Comparison of ENCODE assay signal across 28 cellular contexts in genomic region chr14:55267816-55268215, GRCh38. TPM values are rescaled to one million over a fixed set of nuclear protein-coding genes. Genes with fewer than 3 reads are reported as not detected.
DNase-seq lines count a peak whose midpoint lies in the region; ATAC-seq and TF ChIP-seq lines count a peak whose summit lies in the region.
"Had no signal": no experiment of that assay in that cellular context is flagged by ENCODE, and none has a peak within 500 bp of the region (broad histone marks: within the 10 kb centered on the region; RNA-seq: fewer than 3 reads in every experiment).

No MANE protein-coding gene starts in this region.

- H3K4me1 ChIP-seq in hepatocyte (ENCODE audit: insufficient read depth) (peaks cover 9% of the 10 kb centered on the region), thoracic aorta (ENCODE audit: control insufficient read depth in 1 of 2, low read depth in 2 of 2) (peaks cover 9 to 34% of the 10 kb centered on the region in 2 donors)

- no peak overlapping the region for H3K4me2 ChIP-seq in hepatocyte

- POLR2A ChIA-PET in WTC11 (lab: Charles Lee): no interaction called here

- no peaks in the 10 kb centered on the region for H3K36me3 ChIP-seq in hepatocyte (replicated peaks; ENCODE audit: insufficient read depth, low read depth)
- H3K36me3 ChIP-seq in thoracic aorta: no peaks in the 10 kb centered on the region
- H3K36me3 ChIP-seq: adrenal gland, right atrium auricular region, upper lobe of left lung had no signal

- 0 out of 2 replicates have a peak overlapping the region, but pooled peaks have one; percentile 4 for H3K27ac Mint-ChIP-seq in WTC11
- H3K27ac Mint-ChIP-seq: activated CD8-positive, alpha-beta T cell treated with anti-CD3 and anti-CD28 coated beads for 36 hours; CD4-positive, CD25-positive, alpha-beta regulatory T cell had no signal

- peaks cover 12% of the 10 kb centered on the region for H3K79me2 ChIP-seq in hepatocyte

- peak; percentile 51 for DNase-seq in EH (ENCODE audit: low read depth)
- DNase-seq in WTC11 (ENCODE audit: low spot score): no peak
- peak; percentile 26 for DNase-seq in hepatocyte (ENCODE audit: low spot score)
- DNase-seq in thoracic aorta (ENCODE audit: low spot score): no peak
- no peak for DNase-seq in DMS153 (lab: John Stamatoyannopoulos, UW)
- DNase-seq in ureter (ENCODE audit: low spot score): no peak
- DNase-seq: activated CD8-positive, alpha-beta T cell treated with anti-CD3 and anti-CD28 coated beads for 36 hours; activated gamma-delta T cell treated with Interleukin-2 at 50 U/mL for 16 hours; adrenal gland; CD4-positive, CD25-positive, alpha-beta regulatory T cell; dorsolateral prefrontal cortex; foreskin keratinocyte; GDM1; hypothalamus; mammary epithelial cell; NCI-H1092 treated with DMSO at 0.1 percent for 48 hours; NCI-H2029; NCI-H345; nucleus accumbens; stimulated activated CD4-positive, alpha-beta T cell treated with anti-CD3 and anti-CD28 coated beads, Interleukin-12 subunit alpha, Interleukin-12 subunit beta, amount 100 ng/mL, for 4 hours; stimulated activated CD4-positive, alpha-beta T cell treated with anti-CD3 and anti-CD28 coated beads, Interleukin-4, amount 100 ng/mL, for 4 hours; stimulated activated naive CD8-positive, alpha-beta T cell treated with anti-CD3 and anti-CD28 coated beads, Interleukin-15, Interleukin-2, amounts not matched to agents 100 U/mL and 50 U/mL, for 24 hours; T1000 had no signal

- no peak overlapping the region for H2AFZ ChIP-seq in hepatocyte

- H3K36me3 Mint-ChIP-seq in WTC11: no peaks in the 10 kb centered on the region

- H3K4me1 Mint-ChIP-seq in WTC11: peaks cover 17% of the 10 kb centered on the region

- CTCF ChIA-PET in WTC11 (lab: Charles Lee): interaction anchor here (1.0 to 2.5 kb wide), 4 partner anchors 10 to 179 kb away, joined by 3 to 8 read pairs (median 4); no protein-coding TSS in a partner anchor

- no peaks in the 10 kb centered on the region for H3K27me3 ChIP-seq in hepatocyte
- H3K27me3 ChIP-seq in thoracic aorta (replicated peaks; ENCODE audit: insufficient read depth): no peaks in the 10 kb centered on the region
- H3K27me3 ChIP-seq: adrenal gland, dorsolateral prefrontal cortex, right atrium auricular region, upper lobe of left lung had no signal

- H3K9me2 ChIP-seq in hepatocyte (replicated peaks; ENCODE audit: insufficient read depth): no peaks in the 10 kb centered on the region

- H4K20me1 ChIP-seq in hepatocyte (ENCODE audit: insufficient read depth, poor library complexity, severe bottlenecking): peaks cover 7% of the 10 kb centered on the region

- TF ChIP-seq CTCF in WTC11 (IDR thresholded peaks at IDR 0.05) (no peak), hepatocyte (IDR thresholded peaks at IDR 0.05; ENCODE audit: poor library complexity) (no peak), thoracic aorta (IDR thresholded peaks at IDR 0.05) (no peak)

- no peaks in the 10 kb centered on the region for H3K27me3 Mint-ChIP-seq in WTC11 (ENCODE audit: low read depth)
- H3K27me3 Mint-ChIP-seq: activated CD8-positive, alpha-beta T cell treated with anti-CD3 and anti-CD28 coated beads for 36 hours had no signal

- peaks cover 7% of the 10 kb centered on the region for H3K9me3 Mint-ChIP-seq in WTC11
- H3K9me3 Mint-ChIP-seq: activated CD8-positive, alpha-beta T cell treated with anti-CD3 and anti-CD28 coated beads for 36 hours had no signal

- H3K4me3 Mint-ChIP-seq in WTC11: no peak overlapping the region
- H3K4me3 Mint-ChIP-seq: activated CD8-positive, alpha-beta T cell treated with anti-CD3 and anti-CD28 coated beads for 36 hours; CD4-positive, CD25-positive, alpha-beta regulatory T cell had no signal

- H3K27ac ChIP-seq in hepatocyte (no peak overlapping the region), thoracic aorta (peak overlapping the region; percentile 67 to 68)
- H3K27ac ChIP-seq: adrenal gland, dorsolateral prefrontal cortex, foreskin keratinocyte, right atrium auricular region had no signal

- ATAC-seq in WTC11 (no peak), thoracic aorta (ENCODE audit: insufficient number of reproducible peaks, low FRiP score, low read depth) (no peak), HG03139 (IDR thresholded peaks at IDR 0.05; ENCODE audit: unreplicated experiment) (no peak)
- ATAC-seq: activated CD8-positive, alpha-beta T cell treated with anti-CD3 and anti-CD28 coated beads for 36 hours; foreskin keratinocyte; HCT116; Right ventricle myocardium inferior; stimulated activated naive CD8-positive, alpha-beta T cell treated with anti-CD3 and anti-CD28 coated beads, Interleukin-15, Interleukin-2, amounts not matched to agents 100 U/mL and 50 U/mL, for 24 hours had no signal

- 53% methylated on average over 3 of the region's 3 CpGs for WGBS in hepatocyte (ENCODE audit: low lambda C conversion rate, missing lambda C conversion rate)

- H3K9me3 ChIP-seq in hepatocyte (ENCODE audit: low read depth): no peaks in the 10 kb centered on the region
- no peaks in the 10 kb centered on the region for H3K9me3 ChIP-seq in thoracic aorta
- H3K9me3 ChIP-seq: adrenal gland, right atrium auricular region, upper lobe of left lung had no signal

- H3K4me3 ChIP-seq in hepatocyte (no peak overlapping the region), thoracic aorta (no peak overlapping the region)
- H3K4me3 ChIP-seq: adrenal gland, dorsolateral prefrontal cortex, right atrium auricular region, upper lobe of left lung had no signal

TF ChIP-seq in WTC11, 78 proteins besides CTCF, POLR2A, EP300 and RAD21 (continues in another document):
- TF ChIP-seq, protein P1, sequence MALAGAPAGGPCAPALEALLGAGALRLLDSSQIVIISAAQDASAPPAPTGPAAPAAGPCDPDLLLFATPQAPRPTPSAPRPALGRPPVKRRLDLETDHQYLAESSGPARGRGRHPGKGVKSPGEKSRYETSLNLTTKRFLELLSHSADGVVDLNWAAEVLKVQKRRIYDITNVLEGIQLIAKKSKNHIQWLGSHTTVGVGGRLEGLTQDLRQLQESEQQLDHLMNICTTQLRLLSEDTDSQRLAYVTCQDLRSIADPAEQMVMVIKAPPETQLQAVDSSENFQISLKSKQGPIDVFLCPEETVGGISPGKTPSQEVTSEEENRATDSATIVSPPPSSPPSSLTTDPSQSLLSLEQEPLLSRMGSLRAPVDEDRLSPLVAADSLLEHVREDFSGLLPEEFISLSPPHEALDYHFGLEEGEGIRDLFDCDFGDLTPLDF (CRISPR knock-in tag; IDR thresholded peaks at IDR 0.05): no peak
- TF ChIP-seq ZNF396 (CRISPR knock-in tag; IDR thresholded peaks at IDR 0.05; ENCODE audit: borderline replicate concordance) (no peak), KAT7 (CRISPR knock-in tag; IDR thresholded peaks at IDR 0.05; ENCODE audit: borderline replicate concordance) (no peak), ZNF317 (CRISPR knock-in tag; IDR thresholded peaks at IDR 0.05; ENCODE audit: borderline replicate concordance, low read depth) (no peak), RELA (CRISPR knock-in tag; IDR thresholded peaks at IDR 0.05; ENCODE audit: borderline replicate concordance) (no peak), SP1 (CRISPR knock-in tag; conservative IDR thresholded peaks at IDR 0.05) (no peak), TCF7 (CRISPR knock-in tag; IDR thresholded peaks at IDR 0.05; ENCODE audit: low read depth) (no peak), TEAD1 (CRISPR knock-in tag; IDR thresholded peaks at IDR 0.05) (no peak), ZNF232 (CRISPR knock-in tag; IDR thresholded peaks at IDR 0.05) (no peak), ARID4B (CRISPR knock-in tag; IDR thresholded peaks at IDR 0.05; ENCODE audit: borderline replicate concordance) (no peak)
- TF ChIP-seq, protein P2, sequence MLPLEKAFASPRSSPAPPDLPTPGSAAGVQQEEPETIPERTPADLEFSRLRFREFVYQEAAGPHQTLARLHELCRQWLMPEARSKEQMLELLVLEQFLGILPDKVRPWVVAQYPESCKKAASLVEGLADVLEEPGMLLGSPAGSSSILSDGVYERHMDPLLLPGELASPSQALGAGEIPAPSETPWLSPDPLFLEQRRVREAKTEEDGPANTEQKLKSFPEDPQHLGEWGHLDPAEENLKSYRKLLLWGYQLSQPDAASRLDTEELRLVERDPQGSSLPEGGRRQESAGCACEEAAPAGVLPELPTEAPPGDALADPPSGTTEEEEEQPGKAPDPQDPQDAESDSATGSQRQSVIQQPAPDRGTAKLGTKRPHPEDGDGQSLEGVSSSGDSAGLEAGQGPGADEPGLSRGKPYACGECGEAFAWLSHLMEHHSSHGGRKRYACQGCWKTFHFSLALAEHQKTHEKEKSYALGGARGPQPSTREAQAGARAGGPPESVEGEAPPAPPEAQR (CRISPR knock-in tag; IDR thresholded peaks at IDR 0.05): no peak

RNA-seq across cellular contexts. Expression of gene FBXO34, which starts 3.4 kb away (rescaled TPM):
- 13.5 to 14.2 TPM (median 13.9 TPM) in 3 replicates for total RNA-seq in WTC11 (2021)
- total RNA-seq in hepatocyte: 45.9 and 46.5 TPM in 2 replicates
- 27.5 and 31.6 TPM in 2 replicates for polyA plus RNA-seq in hepatocyte
- total RNA-seq in thoracic aorta: 10 to 100 TPM; 16.0 to 21.6 TPM
- 52.0 TPM for total RNA-seq in ureter

Comparison
In these comparisons a context has a peak if more than half of its experiments do, and no peak if none do; other contexts are left out.
1. DNase-seq: peak in EH (single experiment) and hepatocyte (single experiment); none in WTC11 (single experiment), thoracic aorta (single experiment), DMS153 (single experiment) and ureter (single experiment).